11 cellular contexts compared by ENCODE assay signal in the genomic region with DNA sequence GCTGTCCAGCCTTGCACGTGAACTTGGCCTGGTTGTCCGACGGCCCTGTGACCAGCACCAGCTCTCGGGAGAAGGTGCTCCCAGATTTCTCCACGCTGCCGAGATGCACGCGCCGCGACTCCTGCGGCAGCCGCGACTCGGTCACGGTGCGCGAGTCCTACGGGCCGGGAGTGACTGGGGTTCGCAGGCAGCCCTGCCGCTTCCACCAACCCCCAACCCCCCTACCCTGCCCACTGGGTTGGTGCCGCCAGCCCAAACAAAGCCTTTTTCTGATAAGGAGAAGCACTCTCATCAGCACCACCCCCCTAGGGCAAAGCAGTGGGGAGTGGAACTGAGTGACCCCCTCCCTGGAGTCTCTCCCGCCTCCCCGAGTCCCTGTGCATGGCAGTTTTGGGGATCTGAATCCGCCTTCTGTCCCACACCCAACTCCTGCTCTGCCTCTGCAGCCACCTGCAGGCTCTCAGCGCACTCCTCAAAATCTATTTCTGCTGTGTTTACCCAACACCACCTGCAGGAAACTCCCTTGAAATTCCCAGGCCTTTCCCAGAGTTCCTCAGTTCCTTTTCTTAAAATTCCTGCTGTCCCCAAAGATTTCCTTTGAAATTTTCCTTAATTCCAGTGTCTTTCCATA. TPM values are rescaled to one million over a fixed set of nuclear protein-coding genes. Genes with fewer than 3 reads are reported as not detected.
A peak's percentile ranks its signal among the peaks of the same experiment; 100 is the strongest.
DNase-seq lines count a peak whose midpoint lies in the region; ATAC-seq and TF ChIP-seq lines count a peak whose summit lies in the region.
"Had no signal": no experiment of that assay in that cellular context is flagged by ENCODE, and none has a peak within 500 bp of the region (broad histone marks: within the 10 kb centered on the region; RNA-seq: fewer than 3 reads in every experiment).

No MANE protein-coding gene starts in this region.

- no peaks in the 10 kb centered on the region for H3K4me1 ChIP-seq in psoas muscle

- CTCF ChIA-PET in activated CD4-positive, alpha-beta memory T cell treated with anti-CD3 and anti-CD28 coated beads, Interleukin-2, amount 10 ng/mL, durations not matched to agents 7 days and 5 days (lab: Charles Lee) = no interaction called here

- ATAC-seq in psoas muscle (no peak), GM21529 (IDR thresholded peaks at IDR 0.05; ENCODE audit: unreplicated experiment) (no peak)

- POLR2A ChIA-PET in activated CD4-positive, alpha-beta memory T cell treated with anti-CD3 and anti-CD28 coated beads, Interleukin-2, amount 10 ng/mL, durations not matched to agents 7 days and 5 days (lab: Charles Lee) = no interaction called here

- intact Hi-C loops in psoas muscle (cut with DNase I) = no loop called here

- WGBS in psoas muscle, 3 donors = 2 to 4% (median 3%) methylated on average over 23 to 26 of the region's 26 CpGs

- no peaks in the 10 kb centered on the region for H3K9me3 ChIP-seq in psoas muscle
- H3K9me3 ChIP-seq: prostate gland had no signal

- peak; percentile 7 for TF ChIP-seq CTCF in epithelial cell of esophagus (IDR thresholded peaks at IDR 0.05; ENCODE audit: insufficient read depth, low read depth, low read length, missing control alignments)
- no peak for TF ChIP-seq CTCF in psoas muscle (IDR thresholded peaks at IDR 0.05)

- H3K27ac ChIP-seq in psoas muscle = no peak overlapping the region
- H3K27ac ChIP-seq: prostate gland had no signal

- peak; percentile 20 for DNase-seq in NCI-H510A treated with DMSO at 0.1 percent for 48 hours (lab: John Stamatoyannopoulos, UW)
- DNase-seq in NCI-H510A (lab: John Stamatoyannopoulos, UW) = no peak
- peak; percentile 8 for DNase-seq in NCI-H748 treated with DMSO at 0.1 percent for 48 hours (lab: John Stamatoyannopoulos, UW)
- DNase-seq in epithelial cell of esophagus (ENCODE audit: low read depth) = no peak
- no peak for DNase-seq in psoas muscle
- DNase-seq in activated CD4-positive, alpha-beta memory T cell treated with anti-CD3 and anti-CD28 coated beads, Interleukin-2, amount 10 ng/mL, durations not matched to agents 7 days and 5 days = no peak
- no peak for DNase-seq in kidney glomerular epithelial cell (lab: John Stamatoyannopoulos, UW)

- H3K27ac Mint-ChIP-seq in activated CD4-positive, alpha-beta memory T cell treated with anti-CD3 and anti-CD28 coated beads, Interleukin-2, amount 10 ng/mL, durations not matched to agents 7 days and 5 days = no peak overlapping the region

- no peak overlapping the region for H3K4me3 Mint-ChIP-seq in activated CD4-positive, alpha-beta memory T cell treated with anti-CD3 and anti-CD28 coated beads, Interleukin-2, amount 10 ng/mL, durations not matched to agents 7 days and 5 days

- peaks cover 16% of the 10 kb centered on the region for H3K4me1 Mint-ChIP-seq in activated CD4-positive, alpha-beta memory T cell treated with anti-CD3 and anti-CD28 coated beads, Interleukin-2, amount 10 ng/mL, durations not matched to agents 7 days and 5 days

- no peaks in the 10 kb centered on the region for H3K9me3 Mint-ChIP-seq in activated CD4-positive, alpha-beta memory T cell treated with anti-CD3 and anti-CD28 coated beads, Interleukin-2, amount 10 ng/mL, durations not matched to agents 7 days and 5 days

- no peaks in the 10 kb centered on the region for H3K36me3 ChIP-seq in psoas muscle (ENCODE audit: insufficient read depth in 1 of 2, low read depth in 1 of 2)
- H3K36me3 ChIP-seq: prostate gland had no signal

- peaks cover 4% of the 10 kb centered on the region for H3K36me3 Mint-ChIP-seq in activated CD4-positive, alpha-beta memory T cell treated with anti-CD3 and anti-CD28 coated beads, Interleukin-2, amount 10 ng/mL, durations not matched to agents 7 days and 5 days (ENCODE audit: low read depth)

- H3K27me3 Mint-ChIP-seq in activated CD4-positive, alpha-beta memory T cell treated with anti-CD3 and anti-CD28 coated beads, Interleukin-2, amount 10 ng/mL, durations not matched to agents 7 days and 5 days = peaks cover 53% of the 10 kb centered on the region

- peaks cover 0 to 96% (median 35%) of the 10 kb centered on the region in 3 donors for H3K27me3 ChIP-seq in psoas muscle (ENCODE audit: insufficient read depth in 3 of 3, low read length in 2 of 3)

- no peak overlapping the region for H3K4me3 ChIP-seq in epithelial cell of esophagus (ENCODE audit: low read length)
- peak overlapping the region; percentile 33 for H3K4me3 ChIP-seq in psoas muscle

RNA-seq across cellular contexts. Expression of gene NPHS1, which starts 6.2 kb away (rescaled TPM):
- total RNA-seq in psoas muscle = not detected
- polyA plus RNA-seq in psoas muscle = not detected
- total RNA-seq in activated CD4-positive, alpha-beta memory T cell treated with anti-CD3 and anti-CD28 coated beads, Interleukin-2, amount 10 ng/mL, durations not matched to agents 7 days and 5 days = not detected
- total RNA-seq: fibroblast of lung had no signal
- polyA plus RNA-seq: AG04450, fibroblast of lung had no signal

RNA-seq across cellular contexts. Expression of gene KIRREL2, which starts 10.6 kb away (rescaled TPM):
- total RNA-seq in psoas muscle = not detected
- polyA plus RNA-seq in psoas muscle = not detected
- under 1 TPM; 0.55 to 0.58 TPM for total RNA-seq in activated CD4-positive, alpha-beta memory T cell treated with anti-CD3 and anti-CD28 coated beads, Interleukin-2, amount 10 ng/mL, durations not matched to agents 7 days and 5 days
- polyA plus RNA-seq: AG04450, fibroblast of lung had no signal

RNA-seq across cellular contexts. Expression of gene APLP1, which starts 22.2 kb away (rescaled TPM):
- total RNA-seq in psoas muscle = 1 to 10 TPM in 1 of 4 donors, under 1 TPM in 3; 0.48 to 4.1 (median 0.78) TPM
- 1 to 10 TPM in 1 of 3 donors, under 1 TPM in 2; 0.48 to 2.2 (median 1.00) TPM for polyA plus RNA-seq in psoas muscle
- 1 to 10 TPM in 1 of 2 experiments, under 1 TPM in 1; 0.76 to 1.1 TPM for total RNA-seq in activated CD4-positive, alpha-beta memory T cell treated with anti-CD3 and anti-CD28 coated beads, Interleukin-2, amount 10 ng/mL, durations not matched to agents 7 days and 5 days

RNA-seq across cellular contexts. Expression of gene PRODH2, which starts 33.5 kb away (rescaled TPM):
- total RNA-seq in psoas muscle = not detected
- polyA plus RNA-seq in psoas muscle = not detected
- total RNA-seq in activated CD4-positive, alpha-beta memory T cell treated with anti-CD3 and anti-CD28 coated beads, Interleukin-2, amount 10 ng/mL, durations not matched to agents 7 days and 5 days = not detected
- total RNA-seq: fibroblast of lung, prostate gland had no signal
- polyA plus RNA-seq: AG04450, fibroblast of lung had no signal

RNA-seq across cellular contexts. Expression of gene NFKBID, which starts 54.2 kb away (rescaled TPM):
- 1 to 10 TPM in 3 of 4 donors, under 1 TPM in 1; 0.90 to 2.2 (median 1.5) TPM for total RNA-seq in psoas muscle
- polyA plus RNA-seq in psoas muscle = 1 to 10 TPM in 2 of 3 donors, under 1 TPM in 1; 0.75 to 1.6 (median 1.2) TPM
- 10 to 100 TPM; 36.3 to 40.3 TPM for total RNA-seq in activated CD4-positive, alpha-beta memory T cell treated with anti-CD3 and anti-CD28 coated beads, Interleukin-2, amount 10 ng/mL, durations not matched to agents 7 days and 5 days

Comparison
In these comparisons a context has a peak if more than half of its experiments do, and no peak if none do; other contexts are left out.
1. DNase-seq: peak in NCI-H510A treated with DMSO at 0.1 percent for 48 hours (single experiment) and NCI-H748 treated with DMSO at 0.1 percent for 48 hours (single experiment); none in NCI-H510A (single experiment), epithelial cell of esophagus (single experiment), psoas muscle (0 of 2), activated CD4-positive, alpha-beta memory T cell treated with anti-CD3 and anti-CD28 coated beads, Interleukin-2, amount 10 ng/mL, durations not matched to agents 7 days and 5 days (single experiment) and kidney glomerular epithelial cell (single experiment).